ENCODE assay signal across 8 cellular contexts in the genomic region with DNA sequence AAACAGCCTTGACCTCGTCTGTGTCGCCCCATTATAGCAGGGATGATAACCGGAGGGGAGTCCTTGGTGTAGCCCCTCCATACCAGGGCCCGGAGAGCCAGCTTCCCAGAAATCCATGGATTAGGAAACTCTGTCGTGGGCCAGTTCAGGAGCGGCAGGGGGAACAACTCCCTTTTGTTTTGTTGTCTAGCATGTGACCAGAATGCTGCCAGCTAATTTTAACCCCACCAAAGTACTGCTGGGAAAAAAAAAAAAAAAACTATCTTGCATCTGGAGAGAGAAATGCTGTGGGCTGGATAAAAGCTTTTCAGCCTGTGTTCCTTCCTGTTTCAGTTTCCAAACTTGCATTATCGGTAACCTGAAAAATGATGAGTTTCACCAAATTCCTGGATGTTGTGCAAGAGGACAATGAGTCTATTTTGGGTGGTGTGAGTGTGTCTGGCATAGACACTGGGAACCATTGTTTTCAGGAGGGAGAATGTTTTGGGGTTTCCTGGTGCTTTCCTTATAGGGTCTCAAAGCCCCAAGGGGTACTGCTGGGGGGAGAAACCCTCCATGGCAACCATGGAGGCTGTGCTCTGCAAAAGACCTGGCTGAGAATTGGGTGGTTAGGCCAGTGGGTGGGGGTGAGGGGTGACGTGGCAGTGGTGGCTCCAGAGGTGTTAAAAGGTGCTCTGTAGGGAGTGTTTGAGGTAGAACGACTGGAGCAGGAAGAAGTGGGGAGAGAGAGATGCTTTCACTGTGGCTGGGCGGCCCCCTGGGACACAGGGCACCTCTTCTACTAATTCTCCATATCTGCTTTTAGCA. TPM values are rescaled to one million over a fixed set of nuclear protein-coding genes. Genes with fewer than 3 reads are reported as not detected.
DNase-seq lines count a peak whose midpoint lies in the region; ATAC-seq and TF ChIP-seq lines count a peak whose summit lies in the region.

No MANE protein-coding gene starts in this region.

- peak overlapping the region; percentile 54 for H3K4me3 Mint-ChIP-seq in activated naive CD8-positive, alpha-beta T cell treated with anti-CD3 and anti-CD28 coated beads, Interleukin-2, amount 50 U/mL, for 24 hours

- H3K4me3 ChIP-seq in GM06990 (replicated peaks; ENCODE audit: low read depth, low read length) = no peak overlapping the region
- no peak overlapping the region for H3K4me3 ChIP-seq in skeletal muscle cell (ENCODE audit: low read depth, low read length)

- no peaks in the 10 kb centered on the region for H3K9me3 Mint-ChIP-seq in activated naive CD8-positive, alpha-beta T cell treated with anti-CD3 and anti-CD28 coated beads, Interleukin-2, amount 50 U/mL, for 24 hours

- intact Hi-C loops in left ventricle myocardium superior (cut with micrococcal nuclease) = no loop called here

- no peak for TF ChIP-seq CTCF in GM06990 (IDR thresholded peaks at IDR 0.05; ENCODE audit: insufficient read depth, low read length, poor library complexity, severe bottlenecking)

- peaks cover 2% of the 10 kb centered on the region for H3K27me3 Mint-ChIP-seq in activated naive CD8-positive, alpha-beta T cell treated with anti-CD3 and anti-CD28 coated beads, Interleukin-2, amount 50 U/mL, for 24 hours

- H3K36me3 Mint-ChIP-seq in activated naive CD8-positive, alpha-beta T cell treated with anti-CD3 and anti-CD28 coated beads, Interleukin-2, amount 50 U/mL, for 24 hours (ENCODE audit: low read depth) = no peaks in the 10 kb centered on the region

- H3K4me1 Mint-ChIP-seq in activated naive CD8-positive, alpha-beta T cell treated with anti-CD3 and anti-CD28 coated beads, Interleukin-2, amount 50 U/mL, for 24 hours = peaks cover 79% of the 10 kb centered on the region

- H3K27ac Mint-ChIP-seq in activated naive CD8-positive, alpha-beta T cell treated with anti-CD3 and anti-CD28 coated beads, Interleukin-2, amount 50 U/mL, for 24 hours = peak overlapping the region; percentile 80

- no peaks in the 10 kb centered on the region for H3K27me3 ChIP-seq in GM06990 (replicated peaks; ENCODE audit: control insufficient read depth, insufficient read depth, low read length)

- DNase-seq in GM06990 (ENCODE audit: extremely low read depth, insufficient read length) = peak; percentile 54
- DNase-seq in NOMO-1 treated with dmso at 0.1 percent for 144 hours (lab: John Stamatoyannopoulos, UW; ENCODE audit: unreplicated experiment) = peak; percentile 74
- peak; percentile 70 for DNase-seq in activated naive CD8-positive, alpha-beta T cell treated with anti-CD3 and anti-CD28 coated beads, Interleukin-2, amount 50 U/mL, for 24 hours
- DNase-seq in left ventricle myocardium superior = peak; percentile 55
- DNase-seq in skeletal muscle cell (ENCODE audit: low read depth) = peak; percentile 83

- peak; percentile 57 for ATAC-seq in activated naive CD8-positive, alpha-beta T cell treated with anti-CD3 and anti-CD28 coated beads, Interleukin-2, amount 50 U/mL, for 24 hours
- ATAC-seq in left ventricle myocardium superior (peak; percentile 18), GM21786 (IDR thresholded peaks at IDR 0.05; ENCODE audit: unreplicated experiment) (no peak), HG03520 (IDR thresholded peaks at IDR 0.05; ENCODE audit: unreplicated experiment) (no peak), HG03378 (IDR thresholded peaks at IDR 0.05; ENCODE audit: unreplicated experiment) (no peak)

- H3K36me3 ChIP-seq in GM06990 (ENCODE audit: control insufficient read depth, insufficient read depth, low read length) = no peaks in the 10 kb centered on the region

RNA-seq across cellular contexts. Expression of gene IRF2BPL, which starts 14.9 kb away (rescaled TPM):
- total RNA-seq in left ventricle myocardium superior = 42.8 TPM

RNA-seq across cellular contexts. Expression of gene CIPC, which starts 54.7 kb away (rescaled TPM):
- total RNA-seq in left ventricle myocardium superior = 89.7 TPM

Comparison
In these comparisons a context has a peak if more than half of its experiments do, and no peak if none do; other contexts are left out.
1. ATAC-seq: peak in activated naive CD8-positive, alpha-beta T cell treated with anti-CD3 and anti-CD28 coated beads, Interleukin-2, amount 50 U/mL, for 24 hours (single experiment) and left ventricle myocardium superior (single experiment); none in GM21786 (single experiment), HG03520 (single experiment) and HG03378 (single experiment).
2. Peak in every context shown above with its lines, with median percentiles within 50 percentile points of each other: DNase-seq.